In genomic region chr6:83685481-83685880, GRCh38 we compare ENCODE assay signal across 9 cellular contexts. TPM values are rescaled to one million over a fixed set of nuclear protein-coding genes. Genes with fewer than 3 reads are reported as not detected.
"Had no signal": no experiment of that assay in that cellular context is flagged by ENCODE, and none has a peak within 500 bp of the region (broad histone marks: within the 10 kb centered on the region; RNA-seq: fewer than 3 reads in every experiment).

No MANE protein-coding gene starts in this region.

- FAIRE-seq: HepG2, HTR-8/SVneo, K562 had no signal

- H3K4me2 ChIP-seq: KMS-11 had no signal

- H3K27ac ChIP-seq: HL-60, KMS-11 had no signal

- H3K9ac ChIP-seq: KMS-11 had no signal

- H3K4me3 ChIP-seq: K562 had no signal

- DNase-seq: IMR-90, KBM-7, KG1 had no signal

- ATAC-seq: HepG2, K562 had no signal

RNA-seq across cellular contexts. Expression of gene SNAP91, which starts 23.4 kb away (rescaled TPM):
- total RNA-seq: HepG2, IMR-90, K562 had no signal
- polyA plus RNA-seq: HepG2, IgD-negative memory B cell, IMR-90, K562 had no signal
